In the genomic region with DNA sequence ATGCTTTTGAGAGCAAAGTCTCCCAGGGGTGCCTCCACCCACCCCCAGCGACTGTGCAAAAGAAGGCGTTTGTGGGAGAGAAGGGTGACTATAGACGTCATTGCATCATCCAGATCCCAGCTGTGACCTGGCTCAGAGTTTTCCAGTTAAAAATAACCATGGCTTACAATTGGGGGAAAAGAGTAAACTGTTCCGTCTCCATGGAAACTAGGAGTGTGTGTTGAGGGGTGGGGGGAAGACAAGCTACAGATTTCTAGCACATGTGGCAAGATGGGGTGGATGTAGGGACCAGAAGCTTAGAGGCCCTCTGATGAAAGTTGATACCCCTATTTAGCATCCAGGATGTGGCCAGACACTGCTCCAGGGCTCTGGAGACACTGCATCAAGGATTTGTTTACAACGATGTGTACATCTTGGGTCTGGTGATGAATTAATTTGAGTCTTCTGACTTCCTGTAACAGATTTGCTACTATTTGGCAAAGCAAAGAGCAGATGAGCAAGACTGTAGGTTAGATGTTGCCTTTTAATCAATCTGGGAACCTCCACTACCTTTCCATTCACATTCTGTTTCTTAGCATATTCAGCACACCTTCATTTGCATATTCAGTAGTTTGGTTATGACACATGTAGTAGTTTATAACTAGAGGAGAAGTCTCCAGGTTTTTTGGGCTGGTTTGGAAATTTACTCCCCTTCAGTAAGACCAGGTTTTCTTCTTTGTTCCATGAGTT, we compare ENCODE assay signal across 7 cellular contexts. TPM values are rescaled to one million over a fixed set of nuclear protein-coding genes. Genes with fewer than 3 reads are reported as not detected.
DNase-seq lines count a peak whose midpoint lies in the region; ATAC-seq, FAIRE-seq and TF ChIP-seq lines count a peak whose summit lies in the region.

No MANE protein-coding gene starts in this region.

- TF ChIP-seq POLR2A in gastrocnemius medialis (IDR thresholded peaks at IDR 0.05) = no peak

- H3K27me3 Mint-ChIP-seq in endothelial cell (ENCODE audit: unreplicated experiment) = peaks cover under 1% of the 10 kb centered on the region

- peak overlapping the region; percentile 6 for H3K27ac Mint-ChIP-seq in endothelial cell (ENCODE audit: unreplicated experiment)

- no peak overlapping the region for H3K4me3 Mint-ChIP-seq in endothelial cell (ENCODE audit: unreplicated experiment)

- peak; percentile 20 for DNase-seq in GM12865 (ENCODE audit: low read depth)
- DNase-seq in NCI-H2171 (lab: John Stamatoyannopoulos, UW) = peak; percentile 92
- DNase-seq in endothelial cell (ENCODE audit: low spot score) = no peak
- DNase-seq in gastrocnemius medialis = peak; percentile 7 to 27
- DNase-seq in DMS153 (lab: John Stamatoyannopoulos, UW) = no peak
- DNase-seq in GM19239 (ENCODE audit: insufficient read length, low spot score) = no peak

- ATAC-seq in gastrocnemius medialis = peak; percentile 25 to 48
- ATAC-seq in HG02884 (IDR thresholded peaks at IDR 0.05; ENCODE audit: unreplicated experiment) = no peak

- H3K4me1 ChIP-seq in gastrocnemius medialis = peaks cover 12 to 16% of the 10 kb centered on the region in 2 donors

- H3K36me3 ChIP-seq in gastrocnemius medialis = peaks cover 0 to 7% of the 10 kb centered on the region in 2 donors

- no peaks in the 10 kb centered on the region for H3K9me3 Mint-ChIP-seq in endothelial cell (ENCODE audit: unreplicated experiment)

- H3K4me3 ChIP-seq in GM12865 (ENCODE audit: low read depth, low read length) = no peak overlapping the region
- no peak overlapping the region for H3K4me3 ChIP-seq in gastrocnemius medialis

- intact Hi-C loops in gastrocnemius medialis (cut with DNase I; ENCODE audit: low total_unique reads) = no loop called here

- no peak for FAIRE-seq in GM19239 (lab: Jason Lieb, UNC)

- peaks cover 27% of the 10 kb centered on the region for H3K4me1 Mint-ChIP-seq in endothelial cell (ENCODE audit: unreplicated experiment)

- H3K36me3 Mint-ChIP-seq in endothelial cell (ENCODE audit: low read depth, unreplicated experiment) = no peaks in the 10 kb centered on the region

- in situ Hi-C loops in gastrocnemius medialis (cut with MboI; ENCODE audit: low sequenced_read_pairs in 4 of 4) = no loop called here

- no peaks in the 10 kb centered on the region for H3K9me3 ChIP-seq in gastrocnemius medialis

- no peak for TF ChIP-seq CTCF in GM12865 (IDR thresholded peaks at IDR 0.05; ENCODE audit: insufficient read depth, low read depth, low read length, missing control alignments)
- no peak for TF ChIP-seq CTCF in endothelial cell (IDR thresholded peaks at IDR 0.05; ENCODE audit: unreplicated experiment)
- TF ChIP-seq CTCF in gastrocnemius medialis (IDR thresholded peaks at IDR 0.05 in 4 of 5, conservative IDR thresholded peaks at IDR 0.05 in 1 of 5) = no peak

- H3K27ac ChIP-seq in gastrocnemius medialis = peak overlapping the region in 3 of 4 donors; percentile 9 to 30 (median 11)

- no peaks in the 10 kb centered on the region for H3K27me3 ChIP-seq in gastrocnemius medialis

RNA-seq across cellular contexts. Expression of gene DUSP14, which starts 6.2 kb away (rescaled TPM):
- total RNA-seq in endothelial cell (ENCODE audit: unreplicated experiment) (23.0 TPM), gastrocnemius medialis (10 to 100 TPM; 10.2 to 15.1 (median 11.3) TPM)

Comparison
In these comparisons a context has a peak if more than half of its experiments do, and no peak if none do; other contexts are left out.
1. DNase-seq: peak in GM12865 (single experiment), NCI-H2171 (single experiment) and gastrocnemius medialis (2 of 2); none in endothelial cell (single experiment), DMS153 (single experiment) and GM19239 (single experiment).